8 cellular contexts compared by ENCODE assay signal in genomic region chr1:81414417-81415087, GRCh38.
A peak's percentile ranks its signal among the peaks of the same experiment; 100 is the strongest.
DNase-seq lines count a peak whose midpoint lies in the region; ATAC-seq and TF ChIP-seq lines count a peak whose summit lies in the region.

No MANE protein-coding gene starts in this region.

- no peak overlapping the region for H3K9ac ChIP-seq in GM23248

- in situ Hi-C loops in GM23248 (cut with MboI) (no loop called here), KBM-7 (cut with MboI; ENCODE audit: low pct_unique_long_range_greater_than_20kb, low sequenced_read_pairs) (no loop called here)

- ATAC-seq in body of pancreas (peak; percentile 84), thoracic aorta (ENCODE audit: insufficient number of reproducible peaks, low FRiP score, low read depth) (peak; percentile 34)
- ATAC-seq in activated CD4-positive, CD25-positive, alpha-beta regulatory T cell treated with anti-CD3 and anti-CD28 coated beads, Interleukin-2, amount 50 U/mL, for 24 hours = no peak

- H3K4me1 ChIP-seq in GM23248 (ENCODE audit: insufficient read depth) = no peaks in the 10 kb centered on the region
- no peaks in the 10 kb centered on the region for H3K4me1 ChIP-seq in body of pancreas
- peaks cover 3 to 33% of the 10 kb centered on the region in 2 donors for H3K4me1 ChIP-seq in thoracic aorta (ENCODE audit: control insufficient read depth in 1 of 2, low read depth in 2 of 2)

- H3K79me2 ChIP-seq in GM23248 (ENCODE audit: insufficient read depth) = no peaks in the 10 kb centered on the region

- H3K27me3 ChIP-seq in GM23248 (replicated peaks; ENCODE audit: insufficient read depth) = no peaks in the 10 kb centered on the region; the same call in 1 of the 2 replicates
- H3K27me3 ChIP-seq in body of pancreas = no peaks in the 10 kb centered on the region
- no peaks in the 10 kb centered on the region for H3K27me3 ChIP-seq in thoracic aorta (replicated peaks; ENCODE audit: insufficient read depth)

- H3K36me3 ChIP-seq in GM23248 (ENCODE audit: low read depth) = no peaks in the 10 kb centered on the region
- no peaks in the 10 kb centered on the region for H3K36me3 ChIP-seq in body of pancreas (replicated peaks in 1 of 2; ENCODE audit: insufficient read depth in 1 of 2, low read depth in 2 of 2)
- no peaks in the 10 kb centered on the region for H3K36me3 ChIP-seq in thoracic aorta

- WGBS in GM23248 (ENCODE audit: low coverage in 1 of 2, low lambda C conversion rate in 2 of 2, missing lambda C conversion rate in 2 of 2), 2 experiments = 1 to 5% methylated on average over 13 of the region's 13 CpGs
- 20 to 25% methylated on average over 13 of the region's 13 CpGs for WGBS in body of pancreas, 2 donors

- no peaks in the 10 kb centered on the region for H4K20me1 ChIP-seq in GM23248 (ENCODE audit: insufficient read depth)

- intact Hi-C loops in body of pancreas (cut with DNase I) = no loop called here

- TF ChIP-seq POLR2A in body of pancreas (IDR thresholded peaks at IDR 0.05) = no peak

- TF ChIP-seq CTCF in body of pancreas (IDR thresholded peaks at IDR 0.05) (peak; percentile 60 to 75 (median 70)), thoracic aorta (IDR thresholded peaks at IDR 0.05) (peak; percentile 82)

- H3F3A ChIP-seq in GM23248 (ENCODE audit: insufficient read depth) = no peaks in the 10 kb centered on the region

- H3K9me2 ChIP-seq in GM23248 (ENCODE audit: insufficient read depth) = no peaks in the 10 kb centered on the region

- H2AFZ ChIP-seq in GM23248 = peak overlapping the region; percentile 46

- peak overlapping the region; percentile 13 for H3K4me2 ChIP-seq in GM23248 (ENCODE audit: unreplicated experiment)

- peak; percentile 36 for DNase-seq in activated CD4-positive, alpha-beta T cell treated with anti-CD3 and anti-CD28 coated beads for 48 hours
- no peak for DNase-seq in activated CD4-positive, alpha-beta T cell treated with anti-CD3 and anti-CD28 coated beads for 4 hours
- DNase-seq in GM23248 (peak; percentile 68), KBM-7 (peak; percentile 15), body of pancreas (peak; percentile 59 to 74 (median 64)), islet precursor cell (peak; percentile 91), thoracic aorta (ENCODE audit: low spot score) (no peak)

- H3K9me3 ChIP-seq in GM23248 (ENCODE audit: low read depth) = no peaks in the 10 kb centered on the region
- no peaks in the 10 kb centered on the region for H3K9me3 ChIP-seq in body of pancreas
- H3K9me3 ChIP-seq in thoracic aorta = no peaks in the 10 kb centered on the region

- no peak overlapping the region for H3K27ac ChIP-seq in GM23248
- no peak overlapping the region for H3K27ac ChIP-seq in body of pancreas
- no peak overlapping the region for H3K27ac ChIP-seq in thoracic aorta

- H3K4me3 ChIP-seq in GM23248 (no peak overlapping the region), body of pancreas (no peak overlapping the region), thoracic aorta (no peak overlapping the region)

Comparison
In these comparisons a context has a peak if more than half of its experiments do, and no peak if none do; other contexts are left out.
1. DNase-seq: peak in activated CD4-positive, alpha-beta T cell treated with anti-CD3 and anti-CD28 coated beads for 48 hours (single experiment), GM23248 (single experiment), KBM-7 (single experiment), body of pancreas (4 of 4) and islet precursor cell (single experiment); none in activated CD4-positive, alpha-beta T cell treated with anti-CD3 and anti-CD28 coated beads for 4 hours (0 of 2) and thoracic aorta (single experiment).
2. ATAC-seq: peak in body of pancreas (single experiment) and thoracic aorta (single experiment); none in activated CD4-positive, CD25-positive, alpha-beta regulatory T cell treated with anti-CD3 and anti-CD28 coated beads, Interleukin-2, amount 50 U/mL, for 24 hours (0 of 2).